Comparison of ENCODE assay signal across 34 cellular contexts in the genomic region with DNA sequence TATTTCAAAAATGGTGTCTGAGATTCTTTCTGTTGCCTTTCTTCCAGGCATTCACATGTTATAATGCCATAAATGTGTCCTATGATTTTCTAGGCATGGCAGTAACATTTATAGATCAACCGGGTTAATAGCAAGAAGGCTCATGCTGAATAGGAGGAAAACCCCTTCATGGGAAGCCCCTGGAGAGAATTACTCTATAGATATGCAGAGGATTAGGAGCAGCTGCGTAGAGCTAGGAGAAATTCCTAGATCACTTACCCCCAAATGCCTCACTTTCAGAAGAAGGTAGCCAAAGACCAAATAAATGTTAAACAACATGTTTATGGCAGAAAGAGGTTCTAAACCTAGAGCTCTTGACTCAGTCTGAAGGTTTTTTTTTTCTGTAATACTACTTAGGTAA.
"Had no signal": no experiment of that assay in that cellular context is flagged by ENCODE, and none has a peak within 500 bp of the region (broad histone marks: within the 10 kb centered on the region; RNA-seq: fewer than 3 reads in every experiment).

No MANE protein-coding gene starts in this region.

- H3K36me3 Mint-ChIP-seq: activated naive CD4-positive, alpha-beta T cell treated with anti-CD3 and anti-CD28 coated beads, Interleukin-2, amount 10 ng/mL, durations not matched to agents 7 days and 5 days; activated naive CD4-positive, alpha-beta T cell treated with anti-CD3 and anti-CD28 coated beads, Interleukin-2, amount 50 U/mL, for 24 hours; activated naive CD8-positive, alpha-beta T cell; activated naive CD8-positive, alpha-beta T cell treated with anti-CD3 and anti-CD28 coated beads, Interleukin-2, amount 10 ng/mL, durations not matched to agents 7 days and 5 days; brain had no signal

- H3K27ac Mint-ChIP-seq: activated CD4-positive, alpha-beta memory T cell treated with anti-CD3 and anti-CD28 coated beads, Interleukin-2, amount 10 ng/mL, durations not matched to agents 7 days and 5 days; activated CD4-positive, alpha-beta T cell treated with anti-CD3 and anti-CD28 coated beads for 36 hours; activated CD4-positive, alpha-beta T cell treated with anti-CD3 and anti-CD28 coated beads, Interleukin-2, amount 10 ng/mL, durations not matched to agents 7 days and 5 days; activated naive CD4-positive, alpha-beta T cell treated with anti-CD3 and anti-CD28 coated beads, Interleukin-2, amount 10 ng/mL, durations not matched to agents 7 days and 5 days; activated naive CD4-positive, alpha-beta T cell treated with anti-CD3 and anti-CD28 coated beads, Interleukin-2, amount 50 U/mL, for 24 hours; activated naive CD8-positive, alpha-beta T cell; activated naive CD8-positive, alpha-beta T cell treated with anti-CD3 and anti-CD28 coated beads, Interleukin-2, amount 10 ng/mL, durations not matched to agents 7 days and 5 days; activated naive CD8-positive, alpha-beta T cell treated with anti-CD3 and anti-CD28 coated beads, Interleukin-2, amount 50 U/mL, for 24 hours; activated T-helper 2 cell treated with anti-CD3 and anti-CD28 coated beads, Interferon-gamma antibody, Interleukin-2, Interleukin-4, amounts not matched to agents 10 μg/mL and 5 μg/mL and 100 μg/mL, durations not matched to agents 14 hours and 24 hours and 36 hours; brain; T-helper 1 cell treated with Interleukin-12 subunit alpha and Interleukin-12 subunit beta and Interleukin-4 antibody, amounts not matched to agents 30 μg/mL and 1 μg/mL, for 36 hours; T-helper 2 cell treated with Interferon-gamma antibody and Interleukin-4, amounts not matched to agents 5 μg/mL and 100 μg/mL, for 36 hours had no signal

- H3K4me3 ChIP-seq: ascending aorta, cardiac muscle cell had no signal

- H3K4me3 Mint-ChIP-seq: activated CD4-positive, alpha-beta memory T cell treated with anti-CD3 and anti-CD28 coated beads, Interleukin-2, amount 10 ng/mL, durations not matched to agents 7 days and 5 days; activated CD4-positive, alpha-beta T cell treated with anti-CD3 and anti-CD28 coated beads for 36 hours; activated CD4-positive, alpha-beta T cell treated with anti-CD3 and anti-CD28 coated beads, Interleukin-2, amount 10 ng/mL, durations not matched to agents 7 days and 5 days; activated naive CD4-positive, alpha-beta T cell treated with anti-CD3 and anti-CD28 coated beads, Interleukin-2, amount 10 ng/mL, durations not matched to agents 7 days and 5 days; activated naive CD4-positive, alpha-beta T cell treated with anti-CD3 and anti-CD28 coated beads, Interleukin-2, amount 50 U/mL, for 24 hours; activated naive CD8-positive, alpha-beta T cell; activated naive CD8-positive, alpha-beta T cell treated with anti-CD3 and anti-CD28 coated beads, Interleukin-2, amount 10 ng/mL, durations not matched to agents 7 days and 5 days; activated naive CD8-positive, alpha-beta T cell treated with anti-CD3 and anti-CD28 coated beads, Interleukin-2, amount 50 U/mL, for 24 hours; activated T-cell treated with anti-CD3 and anti-CD28 coated beads, Interleukin-2, amount 50 U/mL, for 4 hours; brain; central memory CD8-positive, alpha-beta T cell; T-helper 1 cell treated with Interleukin-12 subunit alpha and Interleukin-12 subunit beta and Interleukin-4 antibody, amounts not matched to agents 30 μg/mL and 1 μg/mL, for 36 hours; T-helper 2 cell treated with Interferon-gamma antibody and Interleukin-4, amounts not matched to agents 5 μg/mL and 100 μg/mL, for 36 hours had no signal

- H3K27me3 Mint-ChIP-seq: activated CD4-positive, alpha-beta memory T cell treated with anti-CD3 and anti-CD28 coated beads, Interleukin-2, amount 10 ng/mL, durations not matched to agents 7 days and 5 days; activated CD4-positive, alpha-beta T cell treated with anti-CD3 and anti-CD28 coated beads for 36 hours; activated CD4-positive, alpha-beta T cell treated with anti-CD3 and anti-CD28 coated beads, Interleukin-2, amount 10 ng/mL, durations not matched to agents 7 days and 5 days; activated naive CD4-positive, alpha-beta T cell treated with anti-CD3 and anti-CD28 coated beads, Interleukin-2, amount 10 ng/mL, durations not matched to agents 7 days and 5 days; activated naive CD4-positive, alpha-beta T cell treated with anti-CD3 and anti-CD28 coated beads, Interleukin-2, amount 50 U/mL, for 24 hours; activated naive CD8-positive, alpha-beta T cell; activated naive CD8-positive, alpha-beta T cell treated with anti-CD3 and anti-CD28 coated beads, Interleukin-2, amount 10 ng/mL, durations not matched to agents 7 days and 5 days; activated naive CD8-positive, alpha-beta T cell treated with anti-CD3 and anti-CD28 coated beads, Interleukin-2, amount 50 U/mL, for 24 hours; brain; central memory CD8-positive, alpha-beta T cell had no signal

- DNase-seq: activated CD4-positive, alpha-beta memory T cell treated with anti-CD3 and anti-CD28 coated beads, Interleukin-2, amount 10 ng/mL, durations not matched to agents 7 days and 5 days; activated CD4-positive, alpha-beta T cell treated with anti-CD3 and anti-CD28 coated beads for 1 hour; activated CD4-positive, alpha-beta T cell treated with anti-CD3 and anti-CD28 coated beads for 36 hours; activated CD4-positive, alpha-beta T cell treated with anti-CD3 and anti-CD28 coated beads for 48 hours; activated CD4-positive, alpha-beta T cell treated with anti-CD3 and anti-CD28 coated beads, Interleukin-2, amount 10 ng/mL, durations not matched to agents 7 days and 5 days; activated CD4-positive, alpha-beta T cell treated with anti-CD3 and anti-CD28 coated beads, Interleukin-2, amount 50 U/mL, for 48 hours; activated CD4-positive, CD25-positive, alpha-beta regulatory T cell; activated CD8-positive, alpha-beta memory T cell treated with anti-CD3 and anti-CD28 coated beads, Interleukin-2, amount 50 U/mL, for 4 hours; activated effector memory CD4-positive, alpha-beta T cell treated with Interleukin-2 at 50 U/mL for 16 hours; activated gamma-delta T cell; activated naive CD4-positive, alpha-beta T cell treated with anti-CD3 and anti-CD28 coated beads, Interleukin-2, amount 10 ng/mL, durations not matched to agents 7 days and 5 days; activated naive CD4-positive, alpha-beta T cell treated with Interleukin-2 at 50 U/mL for 16 hours; activated naive CD8-positive, alpha-beta T cell treated with anti-CD3 and anti-CD28 coated beads, Interleukin-2, amount 10 ng/mL, durations not matched to agents 7 days and 5 days; activated naive CD8-positive, alpha-beta T cell treated with anti-CD3 and anti-CD28 coated beads, Interleukin-2, amount 50 U/mL, for 24 hours; activated T-cell treated with anti-CD3 and anti-CD28 coated beads for 4 hours; activated T-cell treated with anti-CD3 and anti-CD28 coated beads, Interleukin-2, amount 50 U/mL, for 1 hour; activated T-cell treated with anti-CD3 and anti-CD28 coated beads, Interleukin-2, amount 50 U/mL, for 4 hours; amygdala; anterior cingulate cortex; caudate nucleus; cerebellar nuclear complex; T-helper 2 cell; T-helper 9 cell had no signal

- H3K27me3 ChIP-seq: ascending aorta, cardiac muscle cell had no signal

- H3K4me1 ChIP-seq: ascending aorta had no signal

- ATAC-seq: activated CD4-positive, alpha-beta T cell treated with anti-CD3 and anti-CD28 coated beads for 36 hours; activated CD4-positive, CD25-positive, alpha-beta regulatory T cell treated with anti-CD3 and anti-CD28 coated beads, Interleukin-2, amount 50 U/mL, for 24 hours; activated naive CD8-positive, alpha-beta T cell treated with anti-CD3 and anti-CD28 coated beads, Interleukin-2, amount 50 U/mL, for 24 hours; activated T-cell treated with anti-CD3 and anti-CD28 coated beads, Interleukin-2, amount 50 U/mL, for 4 hours had no signal

- H3K27ac ChIP-seq: ascending aorta, cardiac muscle cell, VCaP had no signal

- H3K36me3 ChIP-seq: ascending aorta, cardiac muscle cell had no signal

- H3K4me1 Mint-ChIP-seq: activated CD4-positive, alpha-beta memory T cell treated with anti-CD3 and anti-CD28 coated beads, Interleukin-2, amount 10 ng/mL, durations not matched to agents 7 days and 5 days; activated CD4-positive, alpha-beta T cell treated with anti-CD3 and anti-CD28 coated beads for 36 hours; activated CD4-positive, alpha-beta T cell treated with anti-CD3 and anti-CD28 coated beads, Interleukin-2, amount 10 ng/mL, durations not matched to agents 7 days and 5 days; activated naive CD4-positive, alpha-beta T cell treated with anti-CD3 and anti-CD28 coated beads, Interleukin-2, amount 10 ng/mL, durations not matched to agents 7 days and 5 days; activated naive CD4-positive, alpha-beta T cell treated with anti-CD3 and anti-CD28 coated beads, Interleukin-2, amount 50 U/mL, for 24 hours; activated naive CD8-positive, alpha-beta T cell treated with anti-CD3 and anti-CD28 coated beads, Interleukin-2, amount 10 ng/mL, durations not matched to agents 7 days and 5 days; activated naive CD8-positive, alpha-beta T cell treated with anti-CD3 and anti-CD28 coated beads, Interleukin-2, amount 50 U/mL, for 24 hours; brain; central memory CD8-positive, alpha-beta T cell had no signal
